25 cellular contexts compared by ENCODE assay signal in genomic region chr1:91842563-91842962, GRCh38.
"Had no signal": no experiment of that assay in that cellular context is flagged by ENCODE, and none has a peak within 500 bp of the region (broad histone marks: within the 10 kb centered on the region; RNA-seq: fewer than 3 reads in every experiment).

No MANE protein-coding gene starts in this region.

- H3K36me3 ChIP-seq: heart right ventricle, suprapubic skin had no signal

- DNase-seq: activated B cell treated with CpG ODN at 0.5 μM for 24 hours; activated CD4-positive, alpha-beta T cell treated with anti-CD3 and anti-CD28 coated beads for 48 hours; activated CD8-positive, alpha-beta memory T cell treated with anti-CD3 and anti-CD28 coated beads, Interleukin-2, amount 50 U/mL, for 4 hours; activated CD8-positive, alpha-beta T cell treated with anti-CD3 and anti-CD28 coated beads, Interleukin-2, amount 10 ng/mL, durations not matched to agents 7 days and 5 days; activated gamma-delta T cell; activated T-cell treated with anti-CD3 and anti-CD28 coated beads, Interleukin-2, amount 50 U/mL, for 48 hours; amygdala; body of pancreas; cortex of kidney; effector CD4-positive, alpha-beta T cell; foreskin melanocyte; heart right ventricle; islet precursor cell; naive thymus-derived CD8-positive, alpha-beta T cell; nucleus accumbens; posterior cingulate gyrus; stimulated activated CD4-positive, alpha-beta T cell treated with anti-CD3 and anti-CD28 coated beads, Interleukin-15, amount 100 ng/mL, for 24 hours; stimulated activated CD4-positive, alpha-beta T cell treated with anti-CD3 and anti-CD28 coated beads, Interleukin-4, amount 100 ng/mL, for 1 hour; stimulated activated naive CD4-positive, alpha-beta T cell had no signal

- ATAC-seq: activated CD8-positive, alpha-beta T cell treated with anti-CD3 and anti-CD28 coated beads, Interleukin-2, amount 10 ng/mL, durations not matched to agents 7 days and 5 days; body of pancreas; heart right ventricle; left lobe of liver; naive thymus-derived CD8-positive, alpha-beta T cell had no signal

- H3K9me3 ChIP-seq: body of pancreas, suprapubic skin had no signal

- H3K27me3 ChIP-seq: body of pancreas, heart right ventricle, suprapubic skin had no signal

- H3K27me3 Mint-ChIP-seq: activated B cell treated with CpG ODN at 0.5 μM for 24 hours; activated naive CD8-positive, alpha-beta T cell; naive thymus-derived CD8-positive, alpha-beta T cell; type B pancreatic cell had no signal

- H3K27ac ChIP-seq: body of pancreas, suprapubic skin had no signal

- H3K27ac Mint-ChIP-seq: activated B cell treated with CpG ODN at 0.5 μM for 24 hours; activated CD8-positive, alpha-beta T cell treated with anti-CD3 and anti-CD28 coated beads, Interleukin-2, amount 10 ng/mL, durations not matched to agents 7 days and 5 days; activated naive CD8-positive, alpha-beta T cell; naive thymus-derived CD8-positive, alpha-beta T cell; T-helper 2 cell treated with Interferon-gamma antibody and Interleukin-4, amounts not matched to agents 5 μg/mL and 100 μg/mL, for 36 hours; type B pancreatic cell had no signal

- H3K4me1 Mint-ChIP-seq: activated B cell treated with CpG ODN at 0.5 μM for 24 hours had no signal

- H3K9me3 Mint-ChIP-seq: activated B cell treated with CpG ODN at 0.5 μM for 24 hours had no signal

- H3K4me3 Mint-ChIP-seq: activated B cell treated with CpG ODN at 0.5 μM for 24 hours; activated CD8-positive, alpha-beta T cell treated with anti-CD3 and anti-CD28 coated beads, Interleukin-2, amount 10 ng/mL, durations not matched to agents 7 days and 5 days; activated naive CD8-positive, alpha-beta T cell; naive thymus-derived CD8-positive, alpha-beta T cell; T-helper 2 cell treated with Interferon-gamma antibody and Interleukin-4, amounts not matched to agents 5 μg/mL and 100 μg/mL, for 36 hours; type B pancreatic cell had no signal

- H3K4me3 ChIP-seq: body of pancreas, heart right ventricle, skin epidermis, suprapubic skin had no signal
